1 cellular context compared by ENCODE assay signal in the genomic region with DNA sequence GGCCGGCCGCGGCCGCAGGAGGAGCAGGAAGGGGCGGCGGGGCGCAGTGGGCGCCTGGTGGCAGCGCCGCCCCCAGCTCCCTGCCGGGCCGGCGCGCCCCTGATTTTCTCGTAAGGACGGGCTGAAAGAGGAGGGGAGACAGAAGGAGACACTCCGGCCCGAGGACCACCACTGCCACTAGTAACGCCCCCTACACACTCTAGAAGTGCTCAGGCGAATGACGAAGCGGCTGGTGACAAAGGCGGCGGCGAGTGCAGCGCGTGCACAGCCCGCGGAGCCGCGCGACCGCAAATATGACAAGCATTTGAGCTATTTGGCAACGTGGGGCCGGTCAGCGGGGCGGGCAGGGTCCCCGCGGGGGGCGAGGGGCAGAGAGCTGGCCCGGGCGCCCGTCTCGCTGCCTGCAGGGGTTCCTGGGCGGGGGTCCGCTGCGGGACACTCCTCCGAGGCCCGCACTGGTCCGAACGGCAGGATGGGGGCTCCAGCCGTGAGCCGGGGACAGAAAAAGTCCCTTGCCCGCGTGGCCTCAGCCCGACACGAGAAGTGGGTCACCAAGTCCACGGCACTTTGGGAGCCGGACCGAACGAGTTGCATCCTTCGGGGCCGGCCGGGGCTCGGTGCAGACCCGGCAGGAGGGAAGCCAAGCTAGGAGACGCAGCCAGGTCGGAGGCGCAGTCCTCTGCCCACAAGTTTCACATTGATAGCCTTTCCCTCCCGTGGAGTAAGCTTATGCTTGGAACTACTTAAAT.
TF ChIP-seq lines count a peak whose summit lies in the region.

No MANE protein-coding gene starts in this region.

TF ChIP-seq in K562, 482 proteins besides CTCF, POLR2A, EP300 and RAD21 (continued from another document and continues in another):
- TF ChIP-seq CBX3 (IDR thresholded peaks at IDR 0.05; ENCODE audit: borderline replicate concordance in 1 of 2, low read length in 2 of 2), result no peak; a peak in 1 of 3 replicates
- TF ChIP-seq NR2F6 (CRISPR knock-in tag; IDR thresholded peaks at IDR 0.05), result no peak
- no peak for TF ChIP-seq ZNF140 (CRISPR knock-in tag; IDR thresholded peaks at IDR 0.05)
- no peak for TF ChIP-seq U2AF1 (optimal IDR thresholded peaks at IDR 0.05; ENCODE audit: low read depth, low read length)
- no peak for TF ChIP-seq TRIM28 (IDR thresholded peaks at IDR 0.05)
- TF ChIP-seq, protein P1, sequence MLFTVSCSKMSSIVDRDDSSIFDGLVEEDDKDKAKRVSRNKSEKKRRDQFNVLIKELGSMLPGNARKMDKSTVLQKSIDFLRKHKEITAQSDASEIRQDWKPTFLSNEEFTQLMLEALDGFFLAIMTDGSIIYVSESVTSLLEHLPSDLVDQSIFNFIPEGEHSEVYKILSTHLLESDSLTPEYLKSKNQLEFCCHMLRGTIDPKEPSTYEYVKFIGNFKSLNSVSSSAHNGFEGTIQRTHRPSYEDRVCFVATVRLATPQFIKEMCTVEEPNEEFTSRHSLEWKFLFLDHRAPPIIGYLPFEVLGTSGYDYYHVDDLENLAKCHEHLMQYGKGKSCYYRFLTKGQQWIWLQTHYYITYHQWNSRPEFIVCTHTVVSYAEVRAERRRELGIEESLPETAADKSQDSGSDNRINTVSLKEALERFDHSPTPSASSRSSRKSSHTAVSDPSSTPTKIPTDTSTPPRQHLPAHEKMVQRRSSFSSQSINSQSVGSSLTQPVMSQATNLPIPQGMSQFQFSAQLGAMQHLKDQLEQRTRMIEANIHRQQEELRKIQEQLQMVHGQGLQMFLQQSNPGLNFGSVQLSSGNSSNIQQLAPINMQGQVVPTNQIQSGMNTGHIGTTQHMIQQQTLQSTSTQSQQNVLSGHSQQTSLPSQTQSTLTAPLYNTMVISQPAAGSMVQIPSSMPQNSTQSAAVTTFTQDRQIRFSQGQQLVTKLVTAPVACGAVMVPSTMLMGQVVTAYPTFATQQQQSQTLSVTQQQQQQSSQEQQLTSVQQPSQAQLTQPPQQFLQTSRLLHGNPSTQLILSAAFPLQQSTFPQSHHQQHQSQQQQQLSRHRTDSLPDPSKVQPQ (CRISPR knock-in tag; IDR thresholded peaks at IDR 0.05; ENCODE audit: borderline replicate concordance), result no peak
- TF ChIP-seq BRD4 (IDR thresholded peaks at IDR 0.05), result no peak
- no peak for TF ChIP-seq HMBOX1 (IDR thresholded peaks at IDR 0.05)
- TF ChIP-seq ZC3H8 (IDR thresholded peaks at IDR 0.05), result no peak
- no peak for TF ChIP-seq ATF2 (CRISPR knock-in tag; IDR thresholded peaks at IDR 0.05)
- TF ChIP-seq ZNF408 (CRISPR knock-in tag; IDR thresholded peaks at IDR 0.05; ENCODE audit: low read depth), result no peak
- no peak; a peak in 1 of 4 replicates for TF ChIP-seq SIN3A (IDR thresholded peaks at IDR 0.05; ENCODE audit: borderline replicate concordance in 2 of 2, control insufficient read depth in 1 of 2, low read depth in 2 of 2, low read length in 2 of 2)
- TF ChIP-seq ZBED1 (IDR thresholded peaks at IDR 0.05), result no peak
- TF ChIP-seq, protein P2, sequence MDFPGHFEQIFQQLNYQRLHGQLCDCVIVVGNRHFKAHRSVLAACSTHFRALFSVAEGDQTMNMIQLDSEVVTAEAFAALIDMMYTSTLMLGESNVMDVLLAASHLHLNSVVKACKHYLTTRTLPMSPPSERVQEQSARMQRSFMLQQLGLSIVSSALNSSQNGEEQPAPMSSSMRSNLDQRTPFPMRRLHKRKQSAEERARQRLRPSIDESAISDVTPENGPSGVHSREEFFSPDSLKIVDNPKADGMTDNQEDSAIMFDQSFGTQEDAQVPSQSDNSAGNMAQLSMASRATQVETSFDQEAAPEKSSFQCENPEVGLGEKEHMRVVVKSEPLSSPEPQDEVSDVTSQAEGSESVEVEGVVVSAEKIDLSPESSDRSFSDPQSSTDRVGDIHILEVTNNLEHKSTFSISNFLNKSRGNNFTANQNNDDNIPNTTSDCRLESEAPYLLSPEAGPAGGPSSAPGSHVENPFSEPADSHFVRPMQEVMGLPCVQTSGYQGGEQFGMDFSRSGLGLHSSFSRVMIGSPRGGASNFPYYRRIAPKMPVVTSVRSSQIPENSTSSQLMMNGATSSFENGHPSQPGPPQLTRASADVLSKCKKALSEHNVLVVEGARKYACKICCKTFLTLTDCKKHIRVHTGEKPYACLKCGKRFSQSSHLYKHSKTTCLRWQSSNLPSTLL (IDR thresholded peaks at IDR 0.05), result no peak
- TF ChIP-seq NCOA6 (IDR thresholded peaks at IDR 0.05), result no peak
- TF ChIP-seq GABPB1 (CRISPR knock-in tag; IDR thresholded peaks at IDR 0.05), result peak; percentile 68; the same call in 1 of the 2 replicates
- TF ChIP-seq PHF20 (IDR thresholded peaks at IDR 0.05; ENCODE audit: partially characterized antibody), result peak; percentile 11
- 0 out of 2 replicates have a peak, but pooled peaks have one; percentile 9 for TF ChIP-seq NR3C1 (CRISPR knock-in tag; IDR thresholded peaks at IDR 0.05)
- no peak for TF ChIP-seq BMI1 (IDR thresholded peaks at IDR 0.05; ENCODE audit: low read length)
- TF ChIP-seq, protein P3, sequence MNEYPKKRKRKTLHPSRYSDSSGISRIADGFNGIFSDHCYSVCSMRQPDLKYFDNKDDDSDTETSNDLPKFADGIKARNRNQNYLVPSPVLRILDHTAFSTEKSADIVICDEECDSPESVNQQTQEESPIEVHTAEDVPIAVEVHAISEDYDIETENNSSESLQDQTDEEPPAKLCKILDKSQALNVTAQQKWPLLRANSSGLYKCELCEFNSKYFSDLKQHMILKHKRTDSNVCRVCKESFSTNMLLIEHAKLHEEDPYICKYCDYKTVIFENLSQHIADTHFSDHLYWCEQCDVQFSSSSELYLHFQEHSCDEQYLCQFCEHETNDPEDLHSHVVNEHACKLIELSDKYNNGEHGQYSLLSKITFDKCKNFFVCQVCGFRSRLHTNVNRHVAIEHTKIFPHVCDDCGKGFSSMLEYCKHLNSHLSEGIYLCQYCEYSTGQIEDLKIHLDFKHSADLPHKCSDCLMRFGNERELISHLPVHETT (CRISPR knock-in tag; conservative IDR thresholded peaks at IDR 0.05 in 1 of 2, IDR thresholded peaks at IDR 0.05 in 1 of 2), result peak in 1 of 2 experiments; percentile 87; a peak in 1 of 4 replicates
- no peak for TF ChIP-seq HDGF (IDR thresholded peaks at IDR 0.05)
- TF ChIP-seq, protein P4, sequence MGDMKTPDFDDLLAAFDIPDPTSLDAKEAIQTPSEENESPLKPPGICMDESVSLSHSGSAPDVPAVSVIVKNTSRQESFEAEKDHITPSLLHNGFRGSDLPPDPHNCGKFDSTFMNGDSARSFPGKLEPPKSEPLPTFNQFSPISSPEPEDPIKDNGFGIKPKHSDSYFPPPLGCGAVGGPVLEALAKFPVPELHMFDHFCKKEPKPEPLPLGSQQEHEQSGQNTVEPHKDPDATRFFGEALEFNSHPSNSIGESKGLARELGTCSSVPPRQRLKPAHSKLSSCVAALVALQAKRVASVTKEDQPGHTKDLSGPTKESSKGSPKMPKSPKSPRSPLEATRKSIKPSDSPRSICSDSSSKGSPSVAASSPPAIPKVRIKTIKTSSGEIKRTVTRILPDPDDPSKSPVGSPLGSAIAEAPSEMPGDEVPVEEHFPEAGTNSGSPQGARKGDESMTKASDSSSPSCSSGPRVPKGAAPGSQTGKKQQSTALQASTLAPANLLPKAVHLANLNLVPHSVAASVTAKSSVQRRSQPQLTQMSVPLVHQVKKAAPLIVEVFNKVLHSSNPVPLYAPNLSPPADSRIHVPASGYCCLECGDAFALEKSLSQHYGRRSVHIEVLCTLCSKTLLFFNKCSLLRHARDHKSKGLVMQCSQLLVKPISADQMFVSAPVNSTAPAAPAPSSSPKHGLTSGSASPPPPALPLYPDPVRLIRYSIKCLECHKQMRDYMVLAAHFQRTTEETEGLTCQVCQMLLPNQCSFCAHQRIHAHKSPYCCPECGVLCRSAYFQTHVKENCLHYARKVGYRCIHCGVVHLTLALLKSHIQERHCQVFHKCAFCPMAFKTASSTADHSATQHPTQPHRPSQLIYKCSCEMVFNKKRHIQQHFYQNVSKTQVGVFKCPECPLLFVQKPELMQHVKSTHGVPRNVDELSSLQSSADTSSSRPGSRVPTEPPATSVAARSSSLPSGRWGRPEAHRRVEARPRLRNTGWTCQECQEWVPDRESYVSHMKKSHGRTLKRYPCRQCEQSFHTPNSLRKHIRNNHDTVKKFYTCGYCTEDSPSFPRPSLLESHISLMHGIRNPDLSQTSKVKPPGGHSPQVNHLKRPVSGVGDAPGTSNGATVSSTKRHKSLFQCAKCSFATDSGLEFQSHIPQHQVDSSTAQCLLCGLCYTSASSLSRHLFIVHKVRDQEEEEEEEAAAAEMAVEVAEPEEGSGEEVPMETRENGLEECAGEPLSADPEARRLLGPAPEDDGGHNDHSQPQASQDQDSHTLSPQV (IDR thresholded peaks at IDR 0.05), result peak; percentile 54
- no peak for TF ChIP-seq HNRNPLL (IDR thresholded peaks at IDR 0.05; ENCODE audit: low read depth, low read length, poor library complexity, severe bottlenecking)
- TF ChIP-seq POLR2B (IDR thresholded peaks at IDR 0.05; ENCODE audit: low read depth, partially characterized antibody), result no peak
- peak; percentile 23; the same call in 1 of the 2 replicates for TF ChIP-seq CREM (IDR thresholded peaks at IDR 0.05; ENCODE audit: low read depth)
- no peak for TF ChIP-seq ZFP91 (CRISPR knock-in tag; IDR thresholded peaks at IDR 0.05)
- no peak for TF ChIP-seq BRD9 (IDR thresholded peaks at IDR 0.05; ENCODE audit: low read depth, partially characterized antibody)
- TF ChIP-seq VEZF1 (CRISPR knock-in tag; IDR thresholded peaks at IDR 0.05), result peak; percentile 57
- no peak for TF ChIP-seq SIRT6 (IDR thresholded peaks at IDR 0.05; ENCODE audit: low read depth, low read length)
- TF ChIP-seq, protein P5, sequence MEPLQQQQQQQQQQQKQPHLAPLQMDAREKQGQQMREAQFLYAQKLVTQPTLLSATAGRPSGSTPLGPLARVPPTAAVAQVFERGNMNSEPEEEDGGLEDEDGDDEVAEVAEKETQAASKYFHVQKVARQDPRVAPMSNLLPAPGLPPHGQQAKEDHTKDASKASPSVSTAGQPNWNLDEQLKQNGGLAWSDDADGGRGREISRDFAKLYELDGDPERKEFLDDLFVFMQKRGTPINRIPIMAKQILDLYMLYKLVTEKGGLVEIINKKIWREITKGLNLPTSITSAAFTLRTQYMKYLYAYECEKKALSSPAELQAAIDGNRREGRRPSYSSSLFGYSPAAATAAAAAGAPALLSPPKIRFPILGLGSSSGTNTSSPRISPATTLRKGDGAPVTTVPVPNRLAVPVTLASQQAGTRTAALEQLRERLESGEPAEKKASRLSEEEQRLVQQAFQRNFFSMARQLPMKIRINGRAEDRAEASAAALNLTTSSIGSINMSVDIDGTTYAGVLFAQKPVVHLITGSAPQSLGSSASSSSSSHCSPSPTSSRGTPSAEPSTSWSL (CRISPR knock-in tag; IDR thresholded peaks at IDR 0.05; ENCODE audit: borderline replicate concordance), result no peak
- no peak for TF ChIP-seq RBM17 (IDR thresholded peaks at IDR 0.05; ENCODE audit: borderline replicate concordance, low read depth, low read length)
- no peak for TF ChIP-seq DLX4 (CRISPR knock-in tag; IDR thresholded peaks at IDR 0.05)
- no peak for TF ChIP-seq SRSF3 (IDR thresholded peaks at IDR 0.05; ENCODE audit: insufficient read depth, low read length)
- TF ChIP-seq KLF6 (CRISPR knock-in tag; IDR thresholded peaks at IDR 0.05; ENCODE audit: borderline replicate concordance), result no peak
- TF ChIP-seq SMAD4 (CRISPR knock-in tag; conservative IDR thresholded peaks at IDR 0.05), result peak; percentile 75
- no peak for TF ChIP-seq MTA1 (IDR thresholded peaks at IDR 0.05; ENCODE audit: borderline replicate concordance)
- no peak for TF ChIP-seq ZNF444 (CRISPR knock-in tag; IDR thresholded peaks at IDR 0.05)
- no peak for TF ChIP-seq ASH1L (IDR thresholded peaks at IDR 0.05; ENCODE audit: borderline replicate concordance, low read depth, partially characterized antibody)
- no peak for TF ChIP-seq LARP7 (IDR thresholded peaks at IDR 0.05)
- TF ChIP-seq CEBPB (tag; IDR thresholded peaks at IDR 0.05), result peak; percentile 67; the same call in 1 of the 2 replicates
